In genomic region chr4:98260047-98260578, GRCh38 we compare ENCODE assay signal across 8 cellular contexts. TPM values are rescaled to one million over a fixed set of nuclear protein-coding genes. Genes with fewer than 3 reads are reported as not detected.
DNase-seq lines count a peak whose midpoint lies in the region; ATAC-seq and TF ChIP-seq lines count a peak whose summit lies in the region.

No MANE protein-coding gene starts in this region.

- peak overlapping the region; percentile 94 for H3K27ac Mint-ChIP-seq in T-helper 1 cell treated with Interleukin-12 subunit alpha and Interleukin-12 subunit beta and Interleukin-4 antibody, amounts not matched to agents 30 μg/mL and 1 μg/mL, for 36 hours

- 1 to 2% methylated on average over 10 to 24 of the region's 24 CpGs for WGBS in lower leg skin, 2 donors

- no peaks in the 10 kb centered on the region for H3K27me3 ChIP-seq in HL-60 (ENCODE audit: insufficient read depth, poor library complexity, severe bottlenecking)

- TF ChIP-seq CTCF in HL-60 (IDR thresholded peaks at IDR 0.05; ENCODE audit: insufficient read depth, low read length) (no peak), lower leg skin (IDR thresholded peaks at IDR 0.05) (no peak)

- DNase-seq in DMS79 treated with DMSO at 0.1 percent for 48 hours (lab: John Stamatoyannopoulos, UW): peak; percentile 7
- no peak for DNase-seq in HL-60 (ENCODE audit: low read depth in 1 of 2, low spot score in 1 of 2)
- peak; percentile 81 for DNase-seq in cortex of kidney (lab: John Stamatoyannopoulos, UW)
- peak; percentile 21 to 88 for DNase-seq in lower leg skin (ENCODE audit: low spot score in 2 of 2)
- DNase-seq in stimulated activated CD8-positive, alpha-beta memory T cell treated with anti-CD3 and anti-CD28 coated beads, Interleukin-15, amount 100 ng/mL, for 4 hours (ENCODE audit: low read depth in 2 of 2): peak; percentile 1 to 11
- DNase-seq in NCI-H2196 treated with DMSO at 0.1 percent for 48 hours (lab: John Stamatoyannopoulos, UW; ENCODE audit: unreplicated experiment): no peak

- peak overlapping the region; percentile 75 for H3K4me3 ChIP-seq in HL-60 (replicated peaks; ENCODE audit: insufficient read depth, low read length)
- H3K4me3 ChIP-seq in lower leg skin (ENCODE audit: low read depth, poor library complexity, severe bottlenecking): peak overlapping the region; percentile 52

- peaks cover 32% of the 10 kb centered on the region for H3K4me1 Mint-ChIP-seq in T-helper 1 cell treated with Interleukin-12 subunit alpha and Interleukin-12 subunit beta and Interleukin-4 antibody, amounts not matched to agents 30 μg/mL and 1 μg/mL, for 36 hours (ENCODE audit: low read depth)

- intact Hi-C loops in lower leg skin (cut with DNase I; ENCODE audit: low total_unique reads): no loop called here

- no peaks in the 10 kb centered on the region for H3K27me3 Mint-ChIP-seq in T-helper 1 cell treated with Interleukin-12 subunit alpha and Interleukin-12 subunit beta and Interleukin-4 antibody, amounts not matched to agents 30 μg/mL and 1 μg/mL, for 36 hours (ENCODE audit: low read depth)

- no peaks in the 10 kb centered on the region for H3K9me3 Mint-ChIP-seq in T-helper 1 cell treated with Interleukin-12 subunit alpha and Interleukin-12 subunit beta and Interleukin-4 antibody, amounts not matched to agents 30 μg/mL and 1 μg/mL, for 36 hours

- H3K27ac ChIP-seq in HL-60 (replicated peaks): peak overlapping the region; percentile 90

- no peak for TF ChIP-seq POLR2A in lower leg skin (IDR thresholded peaks at IDR 0.05)

- ATAC-seq in GM21423 (IDR thresholded peaks at IDR 0.05; ENCODE audit: unreplicated experiment): peak; percentile 12

- H3K36me3 Mint-ChIP-seq in T-helper 1 cell treated with Interleukin-12 subunit alpha and Interleukin-12 subunit beta and Interleukin-4 antibody, amounts not matched to agents 30 μg/mL and 1 μg/mL, for 36 hours (ENCODE audit: low read depth): peaks cover 4% of the 10 kb centered on the region

- H3K4me3 Mint-ChIP-seq in T-helper 1 cell treated with Interleukin-12 subunit alpha and Interleukin-12 subunit beta and Interleukin-4 antibody, amounts not matched to agents 30 μg/mL and 1 μg/mL, for 36 hours: peak overlapping the region; percentile 92

RNA-seq across cellular contexts. Expression of gene RAP1GDS1, which starts 1.1 kb away (rescaled TPM):
- total RNA-seq in lower leg skin: 10 to 100 TPM; 24.1 to 29.2 (median 26.5) TPM

Comparison
In these comparisons a context has a peak if more than half of its experiments do, and no peak if none do; other contexts are left out.
1. DNase-seq: peak in DMS79 treated with DMSO at 0.1 percent for 48 hours (single experiment), cortex of kidney (single experiment), lower leg skin (2 of 2) and stimulated activated CD8-positive, alpha-beta memory T cell treated with anti-CD3 and anti-CD28 coated beads, Interleukin-15, amount 100 ng/mL, for 4 hours (2 of 2); none in HL-60 (0 of 2) and NCI-H2196 treated with DMSO at 0.1 percent for 48 hours (single experiment).